Comparison of ENCODE assay signal across 18 cellular contexts in the genomic region with DNA sequence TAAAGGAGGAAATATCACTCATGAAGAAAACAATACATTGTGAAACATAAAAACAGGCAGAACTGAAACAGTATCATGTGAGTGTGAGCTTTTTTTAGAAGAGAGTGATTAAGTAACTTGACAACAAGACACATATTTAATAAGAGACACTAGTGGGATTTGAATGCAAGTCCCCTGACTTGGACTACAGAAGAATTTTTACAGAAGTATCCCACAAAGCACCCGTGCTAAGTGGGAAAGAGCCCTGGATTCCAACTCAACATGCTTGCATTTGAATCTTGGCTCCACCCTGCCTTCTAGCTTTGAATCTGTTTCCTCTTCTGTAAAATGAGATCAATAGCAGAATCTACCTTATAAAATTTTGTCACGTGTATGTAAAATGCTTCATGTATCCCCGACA.
DNase-seq lines count a peak whose midpoint lies in the region; ATAC-seq and TF ChIP-seq lines count a peak whose summit lies in the region.
"Had no signal": no experiment of that assay in that cellular context is flagged by ENCODE, and none has a peak within 500 bp of the region (broad histone marks: within the 10 kb centered on the region; RNA-seq: fewer than 3 reads in every experiment).

No MANE protein-coding gene starts in this region.

- no peaks in the 10 kb centered on the region for H3K9me3 ChIP-seq in esophagus muscularis mucosa

- H3K27ac ChIP-seq in HL-60 (replicated peaks): peak overlapping the region; percentile 52
- H3K27ac ChIP-seq in esophagus muscularis mucosa (replicated peaks in 1 of 4): no peak overlapping the region

- no peaks in the 10 kb centered on the region for H3K36me3 ChIP-seq in esophagus muscularis mucosa

- intact Hi-C loops in esophagus muscularis mucosa (cut with DNase I): no loop called here

- no peaks in the 10 kb centered on the region for H3K4me1 ChIP-seq in esophagus muscularis mucosa
- H3K4me1 ChIP-seq: Caco-2 had no signal

- TF ChIP-seq EP300 in esophagus muscularis mucosa (IDR thresholded peaks at IDR 0.05): no peak

- ATAC-seq in GM18907 (IDR thresholded peaks at IDR 0.05; ENCODE audit: unreplicated experiment): no peak
- no peak for ATAC-seq in HG03159 (IDR thresholded peaks at IDR 0.05; ENCODE audit: unreplicated experiment)
- ATAC-seq: activated T-cell treated with anti-CD3 and anti-CD28 coated beads, Interleukin-2, amount 50 U/mL, for 4 hours had no signal

- H3K27me3 ChIP-seq in HL-60 (ENCODE audit: insufficient read depth, poor library complexity, severe bottlenecking) (no peaks in the 10 kb centered on the region), esophagus muscularis mucosa (no peaks in the 10 kb centered on the region)

- no peak overlapping the region for H3K4me3 ChIP-seq in HL-60 (replicated peaks; ENCODE audit: insufficient read depth, low read length)
- no peak overlapping the region for H3K4me3 ChIP-seq in esophagus muscularis mucosa
- H3K4me3 ChIP-seq: lung had no signal

- no peak for TF ChIP-seq POLR2A in esophagus muscularis mucosa (IDR thresholded peaks at IDR 0.05; ENCODE audit: low read depth)

- DNase-seq in CD1c-positive myeloid dendritic cell (ENCODE audit: extremely low spot score) (peak; percentile 86), GM20000 (ENCODE audit: low spot score) (peak; percentile 19), HL-60 (ENCODE audit: low read depth in 1 of 2, low spot score in 1 of 2) (no peak), esophagus muscularis mucosa (ENCODE audit: extremely low spot score) (peak; percentile 60), SHP77 treated with DMSO at 0.1 percent for 48 hours (lab: John Stamatoyannopoulos, UW) (no peak), GM19240 (ENCODE audit: insufficient read length, low spot score) (no peak)
- DNase-seq: ACHN; activated naive CD8-positive, alpha-beta T cell treated with anti-CD3 and anti-CD28 coated beads, Interleukin-2, amount 10 ng/mL, durations not matched to agents 7 days and 5 days; activated T-cell treated with anti-CD3 and anti-CD28 coated beads, Interleukin-2, amount 50 U/mL, for 4 hours; Caco-2; foreskin fibroblast; NCI-H2107; nephron progenitor cell; SHP77; stimulated activated CD4-positive, alpha-beta T cell treated with anti-CD3 and anti-CD28 coated beads, Interleukin-4, amount 100 ng/mL, for 24 hours had no signal

- 70% methylated on average over 3 of the region's 3 CpGs for WGBS in esophagus muscularis mucosa

- TF ChIP-seq CTCF in GM20000 (IDR thresholded peaks at IDR 0.05; ENCODE audit: extremely low read depth, missing control alignments): no peak
- TF ChIP-seq CTCF in HL-60 (IDR thresholded peaks at IDR 0.05; ENCODE audit: insufficient read depth, low read length): no peak
- TF ChIP-seq CTCF in esophagus muscularis mucosa (IDR thresholded peaks at IDR 0.05): no peak

Comparison
In these comparisons a context has a peak if more than half of its experiments do, and no peak if none do; other contexts are left out.
1. DNase-seq: peak in CD1c-positive myeloid dendritic cell (single experiment), GM20000 (single experiment) and esophagus muscularis mucosa (single experiment); none in HL-60 (0 of 2), SHP77 treated with DMSO at 0.1 percent for 48 hours (single experiment) and GM19240 (single experiment).